In genomic region chr1:112544011-112544688, GRCh38 we compare ENCODE assay signal across 10 cellular contexts. TPM values are rescaled to one million over a fixed set of nuclear protein-coding genes. Genes with fewer than 3 reads are reported as not detected.
DNase-seq lines count a peak whose midpoint lies in the region; ATAC-seq and TF ChIP-seq lines count a peak whose summit lies in the region.
"Had no signal": no experiment of that assay in that cellular context is flagged by ENCODE, and none has a peak within 500 bp of the region (broad histone marks: within the 10 kb centered on the region; RNA-seq: fewer than 3 reads in every experiment).

No MANE protein-coding gene starts in this region.

- H3K36me3 ChIP-seq in GM23248 (ENCODE audit: low read depth): peaks cover 11% of the 10 kb centered on the region
- peaks cover 18 to 24% of the 10 kb centered on the region in 2 experiments for H3K36me3 ChIP-seq in SK-N-SH (replicated peaks in 1 of 2; ENCODE audit: control insufficient read depth in 1 of 2, insufficient read depth in 2 of 2, low read length in 1 of 2)
- peaks cover 0 to 26% of the 10 kb centered on the region in 2 donors for H3K36me3 ChIP-seq in gastrocnemius medialis

- CTCF ChIA-PET in SK-N-SH (lab: Yijun Ruan, JAX): interaction anchor here (1.2 to 1.9 kb wide), 3 partner anchors 13 to 42 kb away, joined by 4 to 7 read pairs (median 5); no protein-coding TSS in a partner anchor

- H4K20me1 ChIP-seq in GM23248 (ENCODE audit: insufficient read depth): no peaks in the 10 kb centered on the region
- H4K20me1 ChIP-seq in SK-N-SH (ENCODE audit: insufficient read depth): no peaks in the 10 kb centered on the region

- 0% methylated on average over 1 of the region's 1 CpG for WGBS in GM23248 (ENCODE audit: low coverage in 1 of 2, low lambda C conversion rate in 2 of 2, missing lambda C conversion rate in 2 of 2), 2 experiments
- 0% methylated on average over 1 of the region's 1 CpG for whole genome bisulfite sequencing in SK-N-SH (ENCODE audit: low lambda C conversion rate)

- no peak for TF ChIP-seq POLR2A in gastrocnemius medialis (IDR thresholded peaks at IDR 0.05)

- peak in 1 of 2 experiments; percentile 88; a peak in 2 of 4 replicates for TF ChIP-seq EP300 in SK-N-SH (IDR thresholded peaks at IDR 0.05; ENCODE audit: borderline replicate concordance in 1 of 2, low read depth in 1 of 2, low read length in 1 of 2)

- H3K4me2 ChIP-seq in GM23248 (ENCODE audit: unreplicated experiment): peak overlapping the region; percentile 77
- peak overlapping the region; percentile 49; the same call in 1 of the 2 replicates for H3K4me2 ChIP-seq in SK-N-SH

- no peak for TF ChIP-seq RAD21 in SK-N-SH (IDR thresholded peaks at IDR 0.05; ENCODE audit: low read length)

- H3F3A ChIP-seq in GM23248 (ENCODE audit: insufficient read depth) (peaks cover 47% of the 10 kb centered on the region), SK-N-SH (replicated peaks; ENCODE audit: insufficient read depth) (peaks cover 26% of the 10 kb centered on the region)

- H3K9me3 ChIP-seq in GM23248 (ENCODE audit: low read depth): no peaks in the 10 kb centered on the region
- no peaks in the 10 kb centered on the region for H3K9me3 ChIP-seq in SK-N-SH
- H3K9me3 ChIP-seq in gastrocnemius medialis: no peaks in the 10 kb centered on the region

- H3K9ac ChIP-seq in GM23248 (peak overlapping the region; percentile 51), SK-N-SH (peak overlapping the region; percentile 55; the same call in 1 of the 2 replicates)

- ATAC-seq in gastrocnemius medialis (peak in 1 of 2 donors; percentile 86), GM18502 (IDR thresholded peaks at IDR 0.05; ENCODE audit: poor library complexity, unreplicated experiment) (no peak)

- H3K27ac ChIP-seq in GM23248 (peak overlapping the region; percentile 85), SK-N-SH (ENCODE audit: low read depth in 2 of 2, low read length in 1 of 2) (peak overlapping the region; percentile 50 to 98; a peak in 3 of 4 replicates), gastrocnemius medialis (peak overlapping the region; percentile 6 to 51 (median 24))

- TF ChIP-seq CTCF in SK-N-SH (IDR thresholded peaks at IDR 0.05) (no peak), gastrocnemius medialis (IDR thresholded peaks at IDR 0.05 in 4 of 5, conservative IDR thresholded peaks at IDR 0.05 in 1 of 5) (no peak)

- H3K27me3 ChIP-seq in GM23248 (replicated peaks; ENCODE audit: insufficient read depth) (no peaks in the 10 kb centered on the region), SK-N-SH (ENCODE audit: insufficient read depth) (no peaks in the 10 kb centered on the region), gastrocnemius medialis (no peaks in the 10 kb centered on the region)

- no peaks in the 10 kb centered on the region for H3K9me2 ChIP-seq in GM23248 (ENCODE audit: insufficient read depth)
- no peaks in the 10 kb centered on the region for H3K9me2 ChIP-seq in SK-N-SH

- H3K4me3 ChIP-seq in GM23248 (peak overlapping the region; percentile 15), SK-N-SH (ENCODE audit: low read depth in 2 of 2, low read length in 1 of 2) (peak overlapping the region in 1 of 2 experiments; percentile 0; a peak in 1 of 4 replicates), gastrocnemius medialis (no peak overlapping the region)

- POLR2A ChIA-PET in SK-N-SH (lab: Yijun Ruan, JAX): no interaction called here

- intact Hi-C loops in gastrocnemius medialis (cut with DNase I; ENCODE audit: low total_unique reads): no loop called here

- H3K4me1 ChIP-seq in GM23248 (ENCODE audit: insufficient read depth): peaks cover 61% of the 10 kb centered on the region
- H3K4me1 ChIP-seq in SK-N-SH (ENCODE audit: control insufficient read depth in 1 of 2, insufficient read depth in 2 of 2, low read depth in 1 of 2, low read length in 1 of 2): peaks cover 0 to 10% of the 10 kb centered on the region in 2 experiments; a peak in 1 of 4 replicates
- no peaks in the 10 kb centered on the region for H3K4me1 ChIP-seq in gastrocnemius medialis

- in situ Hi-C loops in GM23248 (cut with MboI) (no loop called here), gastrocnemius medialis (cut with MboI; ENCODE audit: low sequenced_read_pairs in 4 of 4) (no loop called here)

- no peaks in the 10 kb centered on the region for H3K79me2 ChIP-seq in GM23248 (ENCODE audit: insufficient read depth)
- H3K79me2 ChIP-seq in SK-N-SH (ENCODE audit: insufficient read depth): no peaks in the 10 kb centered on the region

- DNase-seq in GM23248 (peak; percentile 94), SK-N-SH (no peak), fibroblast of the conjunctiva (ENCODE audit: low read depth) (peak; percentile 82), gastrocnemius medialis (no peak), germinal center (ENCODE audit: low spot score) (no peak), NCI-H146 treated with DMSO at 0.1 percent for 48 hours (lab: John Stamatoyannopoulos, UW; ENCODE audit: unreplicated experiment) (no peak)
- DNase-seq in stimulated activated CD8-positive, alpha-beta memory T cell treated with anti-CD3 and anti-CD28 coated beads, Interleukin-4, amount 100 ng/mL, for 48 hours: no peak
- DNase-seq: activated CD4-positive, alpha-beta memory T cell treated with anti-CD3 and anti-CD28 coated beads, Interleukin-2, amount 10 ng/mL, durations not matched to agents 7 days and 5 days; NCI-H2171 treated with DMSO at 0.1 percent for 48 hours had no signal

- H2AFZ ChIP-seq in GM23248 (no peak overlapping the region), SK-N-SH (ENCODE audit: low read depth) (peak overlapping the region; percentile 64; the same call in 1 of the 2 replicates)

TF ChIP-seq in SK-N-SH, 30 proteins besides CTCF, POLR2A, EP300 and RAD21 (continues in another document):
- TF ChIP-seq YY1 (IDR thresholded peaks at IDR 0.05; ENCODE audit: low read depth) (no peak), USF1 (IDR thresholded peaks at IDR 0.05; ENCODE audit: borderline replicate concordance, low read depth) (no peak), RXRA (IDR thresholded peaks at IDR 0.05; ENCODE audit: borderline replicate concordance, low read depth) (peak; percentile 95), TAF1 (IDR thresholded peaks at IDR 0.05; ENCODE audit: borderline replicate concordance, low read depth, low read length) (no peak), POLR2AphosphoS5 (IDR thresholded peaks at IDR 0.05; ENCODE audit: low read depth, low read length) (peak; percentile 46; the same call in 1 of the 2 replicates), MEF2A (IDR thresholded peaks at IDR 0.05; ENCODE audit: borderline replicate concordance, low read depth) (peak; percentile 94), USF2 (IDR thresholded peaks at IDR 0.05; ENCODE audit: borderline replicate concordance, low read depth, low read length) (no peak), EZH2phosphoT487 (IDR thresholded peaks at IDR 0.05; ENCODE audit: borderline replicate concordance, low read depth) (no peak), FOXJ3 (CRISPR knock-in tag; IDR thresholded peaks at IDR 0.05) (no peak), SMC3 (IDR thresholded peaks at IDR 0.05; ENCODE audit: low read depth, low read length) (no peak), GATA2 (CRISPR knock-in tag; IDR thresholded peaks at IDR 0.05) (no peak), RFX5 (IDR thresholded peaks at IDR 0.05; ENCODE audit: low read length) (no peak), IRF3 (IDR thresholded peaks at IDR 0.05; ENCODE audit: low read depth, low read length) (no peak), ELF1 (IDR thresholded peaks at IDR 0.05) (peak; percentile 46; the same call in 1 of the 2 replicates), FOXM1 (IDR thresholded peaks at IDR 0.05; ENCODE audit: low read depth) (no peak), FOSL2 (IDR thresholded peaks at IDR 0.05; ENCODE audit: borderline replicate concordance, low read depth) (peak; percentile 96), GABPA (IDR thresholded peaks at IDR 0.05; ENCODE audit: low read depth) (peak; percentile 70), MXI1 (IDR thresholded peaks at IDR 0.05; ENCODE audit: low read depth, low read length) (no peak), PBX3 (IDR thresholded peaks at IDR 0.05) (peak; percentile 81)

RNA-seq across cellular contexts. Expression of gene WNT2B, which starts 35.4 kb away (rescaled TPM):
- total RNA-seq in GM23248 (2014; rRNA removed; shearing (Covaris generic)): 0.13 and 2.1 TPM in 2 replicates
- 0.43 and 0.61 TPM in 2 replicates for polyA plus RNA-seq in GM23248 (2016; fragmentation: Nextera tagmentation; extraction: Ambion mirVana)
- polyA plus RNA-seq in SK-N-SH (2012; rRNA removed): 3.4 and 4.3 TPM in 2 replicates
- polyA plus RNA-seq in SK-N-SH (2012; cell fraction: cytosol; rRNA removed): 2.4 and 2.9 TPM in 2 replicates
- 6.6 and 7.5 TPM in 2 replicates for polyA plus RNA-seq in SK-N-SH (2012; cell fraction: nucleus; rRNA removed)
- 1 to 10 TPM in 1 of 4 donors, under 1 TPM in 3; 0.03 to 1.5 (median 0.41) TPM for total RNA-seq in gastrocnemius medialis

Comparison
In these comparisons a context has a peak if more than half of its experiments do, and no peak if none do; other contexts are left out.
1. DNase-seq: peak in GM23248 (single experiment) and fibroblast of the conjunctiva (single experiment); none in SK-N-SH (single experiment), gastrocnemius medialis (0 of 2), germinal center (single experiment), stimulated activated CD8-positive, alpha-beta memory T cell treated with anti-CD3 and anti-CD28 coated beads, Interleukin-4, amount 100 ng/mL, for 48 hours (single experiment) and NCI-H146 treated with DMSO at 0.1 percent for 48 hours (single experiment).
2. H3K27ac ChIP-seq: peak in every context shown above with its lines; median percentile 85 in GM23248; 74 in SK-N-SH; 24 in gastrocnemius medialis.